19 cellular contexts compared by ENCODE assay signal in genomic region chr14:101465795-101466448, GRCh38.
DNase-seq lines count a peak whose midpoint lies in the region; ATAC-seq and TF ChIP-seq lines count a peak whose summit lies in the region.
"Had no signal": no experiment of that assay in that cellular context is flagged by ENCODE, and none has a peak within 500 bp of the region (broad histone marks: within the 10 kb centered on the region; RNA-seq: fewer than 3 reads in every experiment).

No MANE protein-coding gene starts in this region.

- no peak overlapping the region for H3K4me3 Mint-ChIP-seq in activated T-cell treated with anti-CD3 and anti-CD28 coated beads, Interleukin-2, amount 50 U/mL, for 24 hours
- H3K4me3 Mint-ChIP-seq in activated T-cell treated with anti-CD3 and anti-CD28 coated beads, Interleukin-2, amount 50 U/mL, for 4 hours, result no peak overlapping the region
- H3K4me3 Mint-ChIP-seq in stimulated activated naive CD8-positive, alpha-beta T cell treated with anti-CD3 and anti-CD28 coated beads, Interleukin-15, amount 100 ng/mL, for 72 hours, result no peak overlapping the region
- H3K4me3 Mint-ChIP-seq: CD4-positive, CD25-positive, alpha-beta regulatory T cell had no signal

- H3K4me3 ChIP-seq in coronary artery, result no peak overlapping the region
- H3K4me3 ChIP-seq in vagina, result no peak overlapping the region

- H3K27ac ChIP-seq in coronary artery, result no peak overlapping the region
- H3K27ac ChIP-seq in vagina, result no peak overlapping the region

- H3K4me1 ChIP-seq in vagina, result no peaks in the 10 kb centered on the region
- H3K4me1 ChIP-seq: BE2C had no signal

- no peaks in the 10 kb centered on the region for H3K27me3 ChIP-seq in vagina
- H3K27me3 ChIP-seq: BE2C had no signal

- no peaks in the 10 kb centered on the region for H3K36me3 Mint-ChIP-seq in activated T-cell treated with anti-CD3 and anti-CD28 coated beads, Interleukin-2, amount 50 U/mL, for 24 hours (ENCODE audit: low read depth)
- H3K36me3 Mint-ChIP-seq in activated T-cell treated with anti-CD3 and anti-CD28 coated beads, Interleukin-2, amount 50 U/mL, for 4 hours (ENCODE audit: insufficient read depth), result no peaks in the 10 kb centered on the region
- H3K36me3 Mint-ChIP-seq: CD4-positive, CD25-positive, alpha-beta regulatory T cell had no signal

- intact Hi-C loops in vagina (cut with DNase I), result no loop called here

- DNase-seq in activated T-cell treated with anti-CD3 and anti-CD28 coated beads, Interleukin-2, amount 50 U/mL, for 24 hours, result peak; percentile 21
- DNase-seq in activated T-cell treated with anti-CD3 and anti-CD28 coated beads, Interleukin-2, amount 50 U/mL, for 4 hours, result no peak
- DNase-seq in coronary artery (ENCODE audit: low spot score) (peak; percentile 45), omental fat pad (ENCODE audit: low spot score) (peak; percentile 3), vagina (ENCODE audit: extremely low spot score in 2 of 2) (peak; percentile 79 to 87)
- no peak for DNase-seq in stimulated activated naive CD8-positive, alpha-beta T cell treated with anti-CD3 and anti-CD28 coated beads, Interleukin-15, amount 100 ng/mL, for 72 hours
- DNase-seq: BE2C; CD4-positive, CD25-positive, alpha-beta regulatory T cell; COR-L47; DMS153; GF-D8; GOT3; MM.1S; NCI-H1092 treated with DMSO at 0.1 percent for 48 hours; NCI-H1694; NCI-H774; OCI-M1; SHP77 treated with DMSO at 0.1 percent for 48 hours had no signal

- no peak overlapping the region for H3K27ac Mint-ChIP-seq in activated T-cell treated with anti-CD3 and anti-CD28 coated beads, Interleukin-2, amount 50 U/mL, for 24 hours
- no peak overlapping the region for H3K27ac Mint-ChIP-seq in stimulated activated naive CD8-positive, alpha-beta T cell treated with anti-CD3 and anti-CD28 coated beads, Interleukin-15, amount 100 ng/mL, for 72 hours
- H3K27ac Mint-ChIP-seq: CD4-positive, CD25-positive, alpha-beta regulatory T cell had no signal

- H3K36me3 ChIP-seq in vagina, result no peaks in the 10 kb centered on the region
- H3K36me3 ChIP-seq: BE2C had no signal

- TF ChIP-seq CTCF in coronary artery (IDR thresholded peaks at IDR 0.05), result no peak
- TF ChIP-seq CTCF in omental fat pad (IDR thresholded peaks at IDR 0.05), result no peak
- TF ChIP-seq CTCF in vagina (IDR thresholded peaks at IDR 0.05), result no peak

- no peaks in the 10 kb centered on the region for H3K4me1 Mint-ChIP-seq in activated T-cell treated with anti-CD3 and anti-CD28 coated beads, Interleukin-2, amount 50 U/mL, for 24 hours (ENCODE audit: low read depth)
- H3K4me1 Mint-ChIP-seq in activated T-cell treated with anti-CD3 and anti-CD28 coated beads, Interleukin-2, amount 50 U/mL, for 4 hours (ENCODE audit: low read depth), result no peaks in the 10 kb centered on the region
- no peaks in the 10 kb centered on the region for H3K4me1 Mint-ChIP-seq in stimulated activated naive CD8-positive, alpha-beta T cell treated with anti-CD3 and anti-CD28 coated beads, Interleukin-15, amount 100 ng/mL, for 72 hours

- H3K9me3 Mint-ChIP-seq in activated T-cell treated with anti-CD3 and anti-CD28 coated beads, Interleukin-2, amount 50 U/mL, for 24 hours, result no peaks in the 10 kb centered on the region
- no peaks in the 10 kb centered on the region for H3K9me3 Mint-ChIP-seq in activated T-cell treated with anti-CD3 and anti-CD28 coated beads, Interleukin-2, amount 50 U/mL, for 4 hours
- H3K9me3 Mint-ChIP-seq in stimulated activated naive CD8-positive, alpha-beta T cell treated with anti-CD3 and anti-CD28 coated beads, Interleukin-15, amount 100 ng/mL, for 72 hours, result no peaks in the 10 kb centered on the region
- H3K9me3 Mint-ChIP-seq: CD4-positive, CD25-positive, alpha-beta regulatory T cell had no signal

- H3K27me3 Mint-ChIP-seq in activated T-cell treated with anti-CD3 and anti-CD28 coated beads, Interleukin-2, amount 50 U/mL, for 24 hours, result peaks cover 16% of the 10 kb centered on the region
- H3K27me3 Mint-ChIP-seq in activated T-cell treated with anti-CD3 and anti-CD28 coated beads, Interleukin-2, amount 50 U/mL, for 4 hours (ENCODE audit: low read depth), result peaks cover 20% of the 10 kb centered on the region
- H3K27me3 Mint-ChIP-seq in stimulated activated naive CD8-positive, alpha-beta T cell treated with anti-CD3 and anti-CD28 coated beads, Interleukin-15, amount 100 ng/mL, for 72 hours, result peaks cover 10% of the 10 kb centered on the region

- no peaks in the 10 kb centered on the region for H3K9me3 ChIP-seq in vagina
- H3K9me3 ChIP-seq: BE2C had no signal

- ATAC-seq in activated T-cell treated with anti-CD3 and anti-CD28 coated beads, Interleukin-2, amount 50 U/mL, for 4 hours, result no peak
- no peak for ATAC-seq in omental fat pad (ENCODE audit: low FRiP score)
- ATAC-seq in stimulated activated naive CD8-positive, alpha-beta T cell treated with anti-CD3 and anti-CD28 coated beads, Interleukin-15, amount 100 ng/mL, for 72 hours, result no peak
- ATAC-seq in GM21526 (IDR thresholded peaks at IDR 0.05; ENCODE audit: low FRiP score, unreplicated experiment), result no peak

- no peak for TF ChIP-seq POLR2A in vagina (IDR thresholded peaks at IDR 0.05)

Comparison
In these comparisons a context has a peak if more than half of its experiments do, and no peak if none do; other contexts are left out.
1. DNase-seq: peak in activated T-cell treated with anti-CD3 and anti-CD28 coated beads, Interleukin-2, amount 50 U/mL, for 24 hours (single experiment), coronary artery (single experiment), omental fat pad (single experiment) and vagina (2 of 2); none in activated T-cell treated with anti-CD3 and anti-CD28 coated beads, Interleukin-2, amount 50 U/mL, for 4 hours (single experiment) and stimulated activated naive CD8-positive, alpha-beta T cell treated with anti-CD3 and anti-CD28 coated beads, Interleukin-15, amount 100 ng/mL, for 72 hours (0 of 2).